In genomic region chr1:18940303-18941020, GRCh38 we compare ENCODE assay signal across 15 cellular contexts. TPM values are rescaled to one million over a fixed set of nuclear protein-coding genes. Genes with fewer than 3 reads are reported as not detected.
DNase-seq lines count a peak whose midpoint lies in the region; ATAC-seq, FAIRE-seq and TF ChIP-seq lines count a peak whose summit lies in the region.
"Had no signal": no experiment of that assay in that cellular context is flagged by ENCODE, and none has a peak within 500 bp of the region (broad histone marks: within the 10 kb centered on the region; RNA-seq: fewer than 3 reads in every experiment).

No MANE protein-coding gene starts in this region.

- peaks cover 82% of the 10 kb centered on the region for H4K20me1 ChIP-seq in smooth muscle cell (ENCODE audit: low read depth)

- H3K4me1 ChIP-seq in iPS-20b (ENCODE audit: insufficient read depth, low read length) (peaks cover 19% of the 10 kb centered on the region), smooth muscle cell (ENCODE audit: low read depth) (peaks cover 35% of the 10 kb centered on the region)

- H3K79me2 ChIP-seq in smooth muscle cell (ENCODE audit: low read depth): peaks cover 98% of the 10 kb centered on the region

- peak; percentile 33 for DNase-seq in NCI-H82 (lab: John Stamatoyannopoulos, UW)
- DNase-seq in NCI-H82 treated with DMSO at 0.1 percent for 48 hours (lab: John Stamatoyannopoulos, UW; ENCODE audit: unreplicated experiment): no peak
- DNase-seq in astrocyte of the hippocampus (ENCODE audit: low read depth, low spot score): peak; percentile 58
- no peak for DNase-seq in smooth muscle cell (lab: John Stamatoyannopoulos, UW; ENCODE audit: unreplicated experiment)
- DNase-seq in GM12892 (ENCODE audit: insufficient read length): no peak
- no peak for DNase-seq in foreskin melanocyte
- DNase-seq: 8988T; activated CD4-positive, alpha-beta T cell treated with anti-CD3 and anti-CD28 coated beads, Interleukin-2, amount 10 ng/mL, durations not matched to agents 24 days and 14 days; activated gamma-delta T cell; DMS79 treated with DMSO at 0.1 percent for 48 hours; MV-4-11; stimulated activated naive B cell treated with anti-CD40 and anti-IgM and Interleukin-4, amounts not matched to agents 10 μg/mL and 1 μg/mL and 100 μg/mL, for 72 hours had no signal

- peaks cover 18% of the 10 kb centered on the region for H3F3A ChIP-seq in smooth muscle cell (ENCODE audit: low read depth)

- no peak for TF ChIP-seq CTCF in smooth muscle cell (IDR thresholded peaks at IDR 0.05; ENCODE audit: borderline replicate concordance, insufficient read depth, poor library complexity, severe bottlenecking)

- peak overlapping the region; percentile 19; the same call in 1 of the 2 replicates for H3K9ac ChIP-seq in iPS-20b (ENCODE audit: low read depth, low read length)
- H3K9ac ChIP-seq in smooth muscle cell (ENCODE audit: low read depth): no peak overlapping the region

- FAIRE-seq in GM12892 (lab: Jason Lieb, UNC): no peak

- no peaks in the 10 kb centered on the region for H3K36me3 ChIP-seq in iPS-20b (ENCODE audit: insufficient read depth, low read depth, low read length)
- no peaks in the 10 kb centered on the region for H3K36me3 ChIP-seq in smooth muscle cell (ENCODE audit: low read depth)

- 88% methylated on average over 13 of the region's 13 CpGs for WGBS in smooth muscle cell (ENCODE audit: low lambda C conversion rate)

- H3K27me3 ChIP-seq in iPS-20b (ENCODE audit: insufficient read depth, low read length) (no peaks in the 10 kb centered on the region), smooth muscle cell (ENCODE audit: low read depth) (no peaks in the 10 kb centered on the region)

- no peak overlapping the region for H3K4me2 ChIP-seq in smooth muscle cell

- TF ChIP-seq POLR2A in GM12892 (IDR thresholded peaks at IDR 0.05; ENCODE audit: low read depth, low read length): no peak

- H2AFZ ChIP-seq in smooth muscle cell (ENCODE audit: low read depth): no peak overlapping the region

- no peak for ATAC-seq in esophagus mucosa
- ATAC-seq: stimulated activated naive B cell treated with anti-CD40 and anti-IgM and Interleukin-4, amounts not matched to agents 10 μg/mL and 1 μg/mL and 100 μg/mL, for 72 hours had no signal

- H3K27ac ChIP-seq in iPS-20b (ENCODE audit: low read length) (no peak overlapping the region), smooth muscle cell (ENCODE audit: low read depth) (peak overlapping the region; percentile 41)
- H3K27ac ChIP-seq: HL-60 had no signal

- H3K4me3 ChIP-seq in iPS-20b (ENCODE audit: low read length) (no peak overlapping the region), smooth muscle cell (no peak overlapping the region)

- H3K9me3 ChIP-seq in iPS-20b (ENCODE audit: insufficient read depth, low read depth, low read length) (no peaks in the 10 kb centered on the region), smooth muscle cell (replicated peaks; ENCODE audit: low read depth) (no peaks in the 10 kb centered on the region)

RNA-seq across cellular contexts. Expression of gene IFFO2, which starts 16.0 kb away (rescaled TPM):
- total RNA-seq in smooth muscle cell (19.1 and 28.0 TPM in 2 replicates), esophagus mucosa (70.2 TPM)
- polyA plus RNA-seq in smooth muscle cell: 3.7 and 5.7 TPM in 2 replicates
- 5.6 TPM for polyA plus RNA-seq in GM12892 (2012; ENCODE audit: missing spikeins)

RNA-seq across cellular contexts. Expression of gene ALDH4A1, which starts 38.1 kb away (rescaled TPM):
- 4.6 and 4.8 TPM in 2 replicates for total RNA-seq in smooth muscle cell
- polyA plus RNA-seq in smooth muscle cell: 6.3 and 7.2 TPM in 2 replicates
- polyA plus RNA-seq in GM12892 (2012; ENCODE audit: missing spikeins): 2.8 TPM
- 54.8 TPM for total RNA-seq in esophagus mucosa

Comparison
In these comparisons a context has a peak if more than half of its experiments do, and no peak if none do; other contexts are left out.
1. DNase-seq: peak in NCI-H82 (single experiment) and astrocyte of the hippocampus (single experiment); none in NCI-H82 treated with DMSO at 0.1 percent for 48 hours (single experiment), smooth muscle cell (single experiment), GM12892 (single experiment) and foreskin melanocyte (single experiment).